8 cellular contexts compared by ENCODE assay signal in genomic region chrX:11792461-11793421, GRCh38. TPM values are rescaled to one million over a fixed set of nuclear protein-coding genes. Genes with fewer than 3 reads are reported as not detected.
DNase-seq lines count a peak whose midpoint lies in the region; ATAC-seq and TF ChIP-seq lines count a peak whose summit lies in the region.

No MANE protein-coding gene starts in this region.

- intact Hi-C loops in CD14-positive monocyte (cut with micrococcal nuclease), result no loop called here

- H3K4me3 Mint-ChIP-seq in CD14-positive monocyte, result no peak overlapping the region

- DNase-seq in NCI-H1092 treated with DMSO at 0.1 percent for 48 hours (lab: John Stamatoyannopoulos, UW) (peak; percentile 27), activated gamma-delta T cell (lab: John Stamatoyannopoulos, UW) (peak; percentile 12), islet precursor cell (no peak), cerebellar cortex (ENCODE audit: low spot score) (no peak), CD14-positive monocyte (ENCODE audit: low spot score) (no peak)
- peak; percentile 5 for DNase-seq in stimulated activated CD8-positive, alpha-beta memory T cell treated with anti-CD3 and anti-CD28 coated beads, Interleukin-15, amount 100 ng/mL, for 24 hours (ENCODE audit: low read depth)

- no peaks in the 10 kb centered on the region for H3K36me3 Mint-ChIP-seq in CD14-positive monocyte

- no peak for TF ChIP-seq CTCF in CD14-positive monocyte (IDR thresholded peaks at IDR 0.05)

- no peaks in the 10 kb centered on the region for H3K4me1 Mint-ChIP-seq in CD14-positive monocyte

- peaks cover under 1 to 7% (median 5%) of the 10 kb centered on the region in 3 donors for H3K27me3 Mint-ChIP-seq in CD14-positive monocyte (ENCODE audit: low read depth in 3 of 3)

- H3K27ac Mint-ChIP-seq in CD14-positive monocyte, result peak overlapping the region in 1 of 7 donors; percentile 78

- H3K9me3 Mint-ChIP-seq in CD14-positive monocyte, result peaks cover 0 to 6% (median 1%) of the 10 kb centered on the region in 7 donors

- ATAC-seq in GM18498 (IDR thresholded peaks at IDR 0.05; ENCODE audit: unreplicated experiment) (peak; percentile 86), GM21737 (IDR thresholded peaks at IDR 0.05; ENCODE audit: unreplicated experiment) (peak; percentile 87)

RNA-seq across cellular contexts. Expression of gene MSL3, which starts 34.7 kb away (rescaled TPM):
- 10 to 100 TPM; 65.5 to 86.0 TPM for polyA plus RNA-seq in CD14-positive monocyte

Comparison
In these comparisons a context has a peak if more than half of its experiments do, and no peak if none do; other contexts are left out.
1. DNase-seq: peak in NCI-H1092 treated with DMSO at 0.1 percent for 48 hours (single experiment), activated gamma-delta T cell (single experiment) and stimulated activated CD8-positive, alpha-beta memory T cell treated with anti-CD3 and anti-CD28 coated beads, Interleukin-15, amount 100 ng/mL, for 24 hours (single experiment); none in islet precursor cell (single experiment), cerebellar cortex (single experiment) and CD14-positive monocyte (single experiment).